10 cellular contexts compared by ENCODE assay signal in the genomic region with DNA sequence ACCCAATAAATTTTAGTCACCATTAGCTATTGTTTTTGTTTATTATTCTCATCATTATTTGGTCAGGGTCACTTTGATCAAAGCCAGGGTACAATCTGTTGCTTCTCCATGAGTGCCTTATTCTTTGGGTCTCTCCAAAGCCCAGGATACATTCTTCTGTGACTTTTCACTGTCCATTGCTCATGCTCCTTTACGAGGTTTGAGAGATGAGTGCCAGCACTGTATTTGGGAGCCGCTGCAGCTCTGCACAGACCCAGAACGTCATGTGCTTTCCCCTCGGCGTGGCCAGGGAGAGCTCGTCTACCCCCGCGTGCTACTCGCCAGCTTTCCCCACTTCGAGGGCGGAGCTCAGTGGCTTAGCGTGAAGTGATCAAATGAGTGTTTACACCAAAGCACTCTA.
DNase-seq lines count a peak whose midpoint lies in the region; ATAC-seq and TF ChIP-seq lines count a peak whose summit lies in the region.
"Had no signal": no experiment of that assay in that cellular context is flagged by ENCODE, and none has a peak within 500 bp of the region (broad histone marks: within the 10 kb centered on the region; RNA-seq: fewer than 3 reads in every experiment).

No MANE protein-coding gene starts in this region.

- TF ChIP-seq EP300 in sigmoid colon (IDR thresholded peaks at IDR 0.05): peak; percentile 51 to 85 (median 70)

- TF ChIP-seq POLR2A in sigmoid colon (IDR thresholded peaks at IDR 0.05): no peak

- POLR2A ChIA-PET in activated CD4-positive, alpha-beta T cell treated with anti-CD3 and anti-CD28 coated beads, Interleukin-2, amount 10 ng/mL, durations not matched to agents 7 days and 5 days (lab: Charles Lee): no interaction called here

- H3K27ac ChIP-seq in right atrium auricular region: peak overlapping the region; percentile 76 to 89
- peak overlapping the region; percentile 78 to 90 (median 86) for H3K27ac ChIP-seq in sigmoid colon

- H3K4me3 ChIP-seq in adipocyte (ENCODE audit: low read length) (peak overlapping the region; percentile 73), right atrium auricular region (no peak overlapping the region), sigmoid colon (no peak overlapping the region)

- 42 to 63% methylated on average over 12 of the region's 12 CpGs for WGBS in sigmoid colon, 2 donors

- DNase-seq in DMS53 treated with DMSO at 0.1 percent for 48 hours (lab: John Stamatoyannopoulos, UW; ENCODE audit: unreplicated experiment) (peak; percentile 59), adipocyte (ENCODE audit: low read depth) (peak; percentile 76), right atrium auricular region (ENCODE audit: low spot score) (peak; percentile 91), sigmoid colon (peak; percentile 98), NCI-H2029 (lab: John Stamatoyannopoulos, UW) (no peak), cerebellar cortex (ENCODE audit: low spot score) (no peak)
- DNase-seq in activated CD4-positive, alpha-beta T cell treated with anti-CD3 and anti-CD28 coated beads, Interleukin-2, amount 10 ng/mL, durations not matched to agents 7 days and 5 days: no peak
- DNase-seq: CD4-positive, CD25-positive, alpha-beta regulatory T cell had no signal

- no peak overlapping the region for H3K4me3 Mint-ChIP-seq in activated CD4-positive, alpha-beta T cell treated with anti-CD3 and anti-CD28 coated beads, Interleukin-2, amount 10 ng/mL, durations not matched to agents 7 days and 5 days
- H3K4me3 Mint-ChIP-seq: CD4-positive, CD25-positive, alpha-beta regulatory T cell had no signal

- no peaks in the 10 kb centered on the region for H3K9me3 ChIP-seq in adipocyte (ENCODE audit: control insufficient read depth, low read length)
- H3K9me3 ChIP-seq in right atrium auricular region: no peaks in the 10 kb centered on the region
- H3K9me3 ChIP-seq in sigmoid colon: no peaks in the 10 kb centered on the region

- H3K4me1 ChIP-seq in adipocyte (ENCODE audit: control insufficient read depth, insufficient read depth, low read length) (peaks cover 43% of the 10 kb centered on the region), right atrium auricular region (peaks cover 0 to 35% of the 10 kb centered on the region in 2 donors), sigmoid colon (peaks cover 0 to 62% (median 47%) of the 10 kb centered on the region in 4 donors)

- intact Hi-C loops in sigmoid colon (cut with DNase I): loop anchor here (5.0 kb wide), 1 partner anchor 163 kb away; no protein-coding TSS in a partner anchor

- TF ChIP-seq CTCF in right atrium auricular region (IDR thresholded peaks at IDR 0.05): no peak
- TF ChIP-seq CTCF in sigmoid colon (IDR thresholded peaks at IDR 0.05): no peak

- no peaks in the 10 kb centered on the region for H3K36me3 Mint-ChIP-seq in activated CD4-positive, alpha-beta T cell treated with anti-CD3 and anti-CD28 coated beads, Interleukin-2, amount 10 ng/mL, durations not matched to agents 7 days and 5 days (ENCODE audit: low read depth)
- H3K36me3 Mint-ChIP-seq: CD4-positive, CD25-positive, alpha-beta regulatory T cell had no signal

- H3K27me3 Mint-ChIP-seq in activated CD4-positive, alpha-beta T cell treated with anti-CD3 and anti-CD28 coated beads, Interleukin-2, amount 10 ng/mL, durations not matched to agents 7 days and 5 days: peaks cover 46% of the 10 kb centered on the region

- H3K4me1 Mint-ChIP-seq in activated CD4-positive, alpha-beta T cell treated with anti-CD3 and anti-CD28 coated beads, Interleukin-2, amount 10 ng/mL, durations not matched to agents 7 days and 5 days: peaks cover 5% of the 10 kb centered on the region

- H3K36me3 ChIP-seq in adipocyte (ENCODE audit: control insufficient read depth, insufficient read depth, low read length, severe bottlenecking): no peaks in the 10 kb centered on the region
- no peaks in the 10 kb centered on the region for H3K36me3 ChIP-seq in right atrium auricular region
- H3K36me3 ChIP-seq in sigmoid colon: no peaks in the 10 kb centered on the region

- H3K9me3 Mint-ChIP-seq in activated CD4-positive, alpha-beta T cell treated with anti-CD3 and anti-CD28 coated beads, Interleukin-2, amount 10 ng/mL, durations not matched to agents 7 days and 5 days: peaks cover 2% of the 10 kb centered on the region

- H3K27ac Mint-ChIP-seq in activated CD4-positive, alpha-beta T cell treated with anti-CD3 and anti-CD28 coated beads, Interleukin-2, amount 10 ng/mL, durations not matched to agents 7 days and 5 days: no peak overlapping the region
- H3K27ac Mint-ChIP-seq: activated naive CD8-positive, alpha-beta T cell; CD4-positive, CD25-positive, alpha-beta regulatory T cell had no signal

- CTCF ChIA-PET in activated CD4-positive, alpha-beta T cell treated with anti-CD3 and anti-CD28 coated beads, Interleukin-2, amount 10 ng/mL, durations not matched to agents 7 days and 5 days (lab: Charles Lee): no interaction called here

- H3K27me3 ChIP-seq in adipocyte (replicated peaks; ENCODE audit: control insufficient read depth, insufficient read depth, low read length): no peaks in the 10 kb centered on the region
- H3K27me3 ChIP-seq in right atrium auricular region: no peaks in the 10 kb centered on the region
- H3K27me3 ChIP-seq in sigmoid colon: no peaks in the 10 kb centered on the region

- ATAC-seq in GM18520 (IDR thresholded peaks at IDR 0.05; ENCODE audit: unreplicated experiment): no peak

- peak overlapping the region; percentile 87 for H3K9ac ChIP-seq in adipocyte (ENCODE audit: low read length)

Comparison
In these comparisons a context has a peak if more than half of its experiments do, and no peak if none do; other contexts are left out.
1. DNase-seq: peak in DMS53 treated with DMSO at 0.1 percent for 48 hours (single experiment), adipocyte (single experiment), right atrium auricular region (single experiment) and sigmoid colon (single experiment); none in NCI-H2029 (single experiment), cerebellar cortex (single experiment) and activated CD4-positive, alpha-beta T cell treated with anti-CD3 and anti-CD28 coated beads, Interleukin-2, amount 10 ng/mL, durations not matched to agents 7 days and 5 days (single experiment).